In the genomic region with DNA sequence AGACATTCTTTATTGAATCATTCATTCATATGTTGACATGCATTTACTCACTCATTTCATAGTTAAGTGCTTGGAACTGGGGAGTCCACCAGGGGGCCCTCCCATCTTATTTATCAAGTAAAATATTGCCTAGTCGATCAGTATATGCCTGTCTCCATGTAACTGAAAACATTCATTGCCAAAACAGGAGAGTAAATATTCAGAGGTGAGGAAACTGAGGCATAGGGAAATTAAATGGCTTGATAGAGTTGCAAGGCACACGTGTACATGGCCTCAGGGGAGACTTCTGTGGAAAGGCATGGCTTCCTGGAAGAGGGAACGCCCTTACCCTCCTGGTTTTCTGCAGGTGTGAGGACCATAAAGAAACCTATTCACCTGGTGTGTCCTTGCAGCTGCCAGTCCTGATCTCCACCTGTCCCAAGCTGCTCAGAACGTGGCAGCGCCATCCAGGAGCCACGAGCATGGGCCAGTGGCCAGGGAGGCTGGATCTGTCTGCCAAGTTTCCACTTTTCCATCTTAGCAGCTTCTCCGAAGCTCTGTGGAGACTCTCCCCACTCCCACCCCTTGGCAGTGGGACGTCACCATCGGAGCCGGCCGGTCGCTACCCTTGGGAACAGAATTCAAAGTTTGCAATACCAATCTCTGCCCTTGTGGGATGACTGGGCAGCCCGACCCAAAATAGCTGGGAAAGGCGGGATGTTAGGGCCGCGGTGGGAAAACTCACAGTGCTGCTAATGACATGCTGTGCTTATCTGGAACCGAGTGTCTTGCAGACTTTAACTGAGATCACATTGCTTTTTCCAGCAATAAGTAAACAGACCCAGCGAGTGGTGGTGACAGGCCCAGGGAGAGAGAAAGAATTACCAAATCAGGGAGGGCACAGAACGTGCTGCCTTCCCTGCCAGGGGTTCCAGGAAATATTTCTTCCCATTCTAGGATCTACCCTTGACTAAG, we compare ENCODE assay signal across 8 cellular contexts. TPM values are rescaled to one million over a fixed set of nuclear protein-coding genes. Genes with fewer than 3 reads are reported as not detected.
A peak's percentile ranks its signal among the peaks of the same experiment; 100 is the strongest.
DNase-seq lines count a peak whose midpoint lies in the region; ATAC-seq and TF ChIP-seq lines count a peak whose summit lies in the region.

No MANE protein-coding gene starts in this region.

- in situ Hi-C loops in mammary epithelial cell (cut with MboI; ENCODE audit: low sequenced_read_pairs in 2 of 2), result no loop called here

- H3K27ac ChIP-seq in SK-N-SH (ENCODE audit: low read depth in 2 of 2, low read length in 1 of 2), result no peak overlapping the region
- H3K27ac ChIP-seq in mammary epithelial cell (ENCODE audit: insufficient read depth, low read depth, low read length), result no peak overlapping the region
- peak overlapping the region; percentile 22 for H3K27ac ChIP-seq in layer of hippocampus (ENCODE audit: low read depth, low read length)

- no peaks in the 10 kb centered on the region for H3K9me2 ChIP-seq in SK-N-SH

- H4K20me1 ChIP-seq in SK-N-SH (ENCODE audit: insufficient read depth), result no peaks in the 10 kb centered on the region
- no peaks in the 10 kb centered on the region for H4K20me1 ChIP-seq in mammary epithelial cell (ENCODE audit: insufficient read depth, low read length)

- H3K4me3 ChIP-seq in SK-N-SH (ENCODE audit: low read depth in 2 of 2, low read length in 1 of 2), result no peak overlapping the region; a peak in 1 of 4 replicates
- H3K4me3 ChIP-seq in mammary epithelial cell (replicated peaks in 1 of 3; ENCODE audit: insufficient read depth in 1 of 3, low read depth in 2 of 3, low read length in 3 of 3), result no peak overlapping the region

- WGBS in SK-N-SH (ENCODE audit: low lambda C conversion rate), result 59% methylated on average over 19 of the region's 19 CpGs
- WGBS in mammary epithelial cell (ENCODE audit: low coverage, missing lambda C conversion rate), result 32% methylated on average over 12 of the region's 19 CpGs

- no peak for ATAC-seq in HG02610 (IDR thresholded peaks at IDR 0.05; ENCODE audit: unreplicated experiment)
- ATAC-seq in HG02840 (IDR thresholded peaks at IDR 0.05; ENCODE audit: low FRiP score, unreplicated experiment), result no peak

- CTCF ChIA-PET in Calu3 (lab: Charles Lee), result interaction anchor here (1.7 kb wide), 1 partner anchor 22 kb away, joined by 6 read pairs; no protein-coding TSS in a partner anchor
- CTCF ChIA-PET in SK-N-SH (lab: Yijun Ruan, JAX), result interaction anchor here (0.7 to 22.0 kb wide), 25 partner anchors 9 to 676 kb away, joined by 3 to 405 read pairs (median 4); a partner anchor contains a TSS
- CTCF ChIA-PET in mammary epithelial cell (lab: Charles Lee; ENCODE audit: low non-redundant PET), result no interaction called here

- POLR2A ChIA-PET in SK-N-SH (lab: Yijun Ruan, JAX), result no interaction called here

- TF ChIP-seq CTCF in Calu3 (IDR thresholded peaks at IDR 0.05; ENCODE audit: unreplicated experiment) (peak; percentile 60), SK-N-SH (IDR thresholded peaks at IDR 0.05) (peak; percentile 99), mammary epithelial cell (conservative IDR thresholded peaks at IDR 0.05 in 1 of 2, IDR thresholded peaks at IDR 0.05 in 1 of 2; ENCODE audit: extremely low read depth in 1 of 2, insufficient read depth in 1 of 2, low read depth in 1 of 2, low read length in 2 of 2) (peak; percentile 68 to 77)

- peaks cover 15% of the 10 kb centered on the region for H3K36me3 Mint-ChIP-seq in Calu3 (ENCODE audit: insufficient read depth, unreplicated experiment)

- H3K9me3 ChIP-seq in SK-N-SH, result peaks cover 12% of the 10 kb centered on the region
- H3K9me3 ChIP-seq in mammary epithelial cell (replicated peaks; ENCODE audit: insufficient read depth, low read length), result no peaks in the 10 kb centered on the region

- peaks cover 3 to 12% of the 10 kb centered on the region in 2 experiments; a peak in 3 of 4 replicates for H3K4me1 ChIP-seq in SK-N-SH (ENCODE audit: control insufficient read depth in 1 of 2, insufficient read depth in 2 of 2, low read depth in 1 of 2, low read length in 1 of 2)
- H3K4me1 ChIP-seq in mammary epithelial cell (ENCODE audit: insufficient read depth, low read length), result peaks cover 43% of the 10 kb centered on the region

- no peaks in the 10 kb centered on the region for H3F3A ChIP-seq in SK-N-SH (replicated peaks; ENCODE audit: insufficient read depth)

- H2AFZ ChIP-seq in SK-N-SH (ENCODE audit: low read depth) (no peak overlapping the region), mammary epithelial cell (ENCODE audit: low read depth, low read length) (no peak overlapping the region)

- H3K79me2 ChIP-seq in SK-N-SH (ENCODE audit: insufficient read depth), result no peaks in the 10 kb centered on the region
- no peaks in the 10 kb centered on the region for H3K79me2 ChIP-seq in mammary epithelial cell (ENCODE audit: insufficient read depth, low read length)

- TF ChIP-seq RAD21 in SK-N-SH (IDR thresholded peaks at IDR 0.05; ENCODE audit: low read length), result peak; percentile 98

- H3K27me3 ChIP-seq in SK-N-SH (ENCODE audit: insufficient read depth) (no peaks in the 10 kb centered on the region), mammary epithelial cell (ENCODE audit: insufficient read depth, low read length) (no peaks in the 10 kb centered on the region), layer of hippocampus (ENCODE audit: control insufficient read depth, insufficient read depth, low read length) (peaks cover 5% of the 10 kb centered on the region)

- TF ChIP-seq EP300 in SK-N-SH (IDR thresholded peaks at IDR 0.05; ENCODE audit: borderline replicate concordance in 1 of 2, low read depth in 1 of 2, low read length in 1 of 2), result no peak

- H3K4me2 ChIP-seq in SK-N-SH (no peak overlapping the region), mammary epithelial cell (ENCODE audit: insufficient read depth, low read depth, low read length) (no peak overlapping the region)

- H3K4me3 Mint-ChIP-seq in Calu3 (ENCODE audit: low read depth, unreplicated experiment), result no peak overlapping the region

- BruUV-seq in Calu3 (replicated peaks; lab: Mats Ljungman, UMichigan), result no TSS peak
- BruUV-seq in mammary epithelial cell (replicated peaks; lab: Mats Ljungman, UMichigan), result no TSS peak

- H3K36me3 ChIP-seq in SK-N-SH (replicated peaks in 1 of 2; ENCODE audit: control insufficient read depth in 1 of 2, insufficient read depth in 2 of 2, low read length in 1 of 2) (peaks cover 0 to 5% of the 10 kb centered on the region in 2 experiments), mammary epithelial cell (ENCODE audit: insufficient read depth, low read length) (no peaks in the 10 kb centered on the region)

- H3K9me3 Mint-ChIP-seq in Calu3 (ENCODE audit: low read depth, unreplicated experiment), result peaks cover 2% of the 10 kb centered on the region

- H3K9ac ChIP-seq in SK-N-SH (no peak overlapping the region), mammary epithelial cell (ENCODE audit: insufficient read depth, low read length) (no peak overlapping the region)

- dilution Hi-C loops in mammary epithelial cell (cut with HindIII; ENCODE audit: low sequenced_read_pairs), result loop anchor here (5.0 kb wide), 1 partner anchor 52 kb away; a partner anchor contains a TSS

- H3K27ac Mint-ChIP-seq in Calu3 (ENCODE audit: unreplicated experiment), result no peak overlapping the region

- DNase-seq in Calu3 (peak; percentile 65), KG1 (lab: John Stamatoyannopoulos, UW) (peak; percentile 17), SK-N-SH (peak; percentile 81), mammary epithelial cell (peak; percentile 53)
- peak; percentile 30 for DNase-seq in stimulated activated CD8-positive, alpha-beta memory T cell treated with anti-CD3 and anti-CD28 coated beads, Interleukin-4, amount 100 ng/mL, for 24 hours (ENCODE audit: low read depth)

- peaks cover 37% of the 10 kb centered on the region for H3K4me1 Mint-ChIP-seq in Calu3 (ENCODE audit: low read depth, unreplicated experiment)

- intact Hi-C loops in Calu3 (cut with micrococcal nuclease; ENCODE audit: unreplicated experiment), result loop anchor here (1.0 kb wide), 1 partner anchor 22 kb away; no protein-coding TSS in a partner anchor
- intact Hi-C loops in mammary epithelial cell (cut with micrococcal nuclease), result loop anchor here (1.0 kb wide), 4 partner anchors 22 to 371 kb away; no protein-coding TSS in a partner anchor

- H3K27me3 Mint-ChIP-seq in Calu3 (ENCODE audit: unreplicated experiment), result peaks cover 10% of the 10 kb centered on the region

TF ChIP-seq in SK-N-SH, 30 proteins besides CTCF, POLR2A, EP300 and RAD21 (continues in another document):
- TF ChIP-seq SMC3 (IDR thresholded peaks at IDR 0.05; ENCODE audit: low read depth, low read length) (peak; percentile 84), ELF1 (IDR thresholded peaks at IDR 0.05) (no peak)
- TF ChIP-seq, protein P1, sequence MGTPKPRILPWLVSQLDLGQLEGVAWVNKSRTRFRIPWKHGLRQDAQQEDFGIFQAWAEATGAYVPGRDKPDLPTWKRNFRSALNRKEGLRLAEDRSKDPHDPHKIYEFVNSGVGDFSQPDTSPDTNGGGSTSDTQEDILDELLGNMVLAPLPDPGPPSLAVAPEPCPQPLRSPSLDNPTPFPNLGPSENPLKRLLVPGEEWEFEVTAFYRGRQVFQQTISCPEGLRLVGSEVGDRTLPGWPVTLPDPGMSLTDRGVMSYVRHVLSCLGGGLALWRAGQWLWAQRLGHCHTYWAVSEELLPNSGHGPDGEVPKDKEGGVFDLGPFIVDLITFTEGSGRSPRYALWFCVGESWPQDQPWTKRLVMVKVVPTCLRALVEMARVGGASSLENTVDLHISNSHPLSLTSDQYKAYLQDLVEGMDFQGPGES (IDR thresholded peaks at IDR 0.05; ENCODE audit: low read depth, low read length), result no peak

RNA-seq across cellular contexts. Expression of a gene that starts 4.1 kb away (rescaled TPM):
- total RNA-seq in Calu3 (2022) (3.1 and 3.3 TPM in 2 replicates), mammary epithelial cell (10 to 100 TPM; 13.2 to 22.0 TPM)
- polyA plus RNA-seq in SK-N-SH (2012; rRNA removed) (11.6 and 14.3 TPM in 2 replicates), mammary epithelial cell (10.4 TPM)
- 5.3 and 10.0 TPM in 2 replicates for polyA plus RNA-seq in SK-N-SH (2012; cell fraction: cytosol; rRNA removed)
- polyA plus RNA-seq in SK-N-SH (2012; cell fraction: nucleus; rRNA removed), result 9.1 and 10.1 TPM in 2 replicates
- 10.4 TPM for polyA minus RNA-seq in mammary epithelial cell

RNA-seq across cellular contexts. Expression of a gene that starts 10.3 kb away (rescaled TPM):
- total RNA-seq in Calu3 (2022), result 95.7 and 115 TPM in 2 replicates
- 83.8 and 87.4 TPM in 2 replicates for polyA plus RNA-seq in SK-N-SH (2012; rRNA removed)
- 47.2 and 67.5 TPM in 2 replicates for polyA plus RNA-seq in SK-N-SH (2012; cell fraction: cytosol; rRNA removed)
- 55.9 and 68.2 TPM in 2 replicates for polyA plus RNA-seq in SK-N-SH (2012; cell fraction: nucleus; rRNA removed)
- total RNA-seq in mammary epithelial cell, result 10 to 100 TPM; 54.5 to 86.5 TPM
- polyA plus RNA-seq in mammary epithelial cell, result 61.6 TPM
- polyA minus RNA-seq in mammary epithelial cell, result 59.7 TPM

RNA-seq across cellular contexts. Expression of a gene that starts 40.2 kb away (rescaled TPM):
- total RNA-seq in Calu3 (2022) (747 and 1,100 TPM in 2 replicates), mammary epithelial cell (100 to 1,000 TPM; 173 to 221 TPM)
- polyA plus RNA-seq in SK-N-SH (2012; rRNA removed) (272 and 579 TPM in 2 replicates), mammary epithelial cell (109 TPM)
- 169 and 266 TPM in 2 replicates for polyA plus RNA-seq in SK-N-SH (2012; cell fraction: cytosol; rRNA removed)
- polyA plus RNA-seq in SK-N-SH (2012; cell fraction: nucleus; rRNA removed), result 757 and 838 TPM in 2 replicates
- 167 TPM for polyA minus RNA-seq in mammary epithelial cell

RNA-seq across cellular contexts. Expression of a gene that starts 54.7 kb away (rescaled TPM):
- total RNA-seq in Calu3 (2022) (57.1 and 58.0 TPM in 2 replicates), mammary epithelial cell (10 to 100 TPM; 11.8 to 24.2 TPM)
- polyA plus RNA-seq in SK-N-SH (2012; rRNA removed) (30.1 and 30.4 TPM in 2 replicates), mammary epithelial cell (4.0 TPM)
- polyA plus RNA-seq in SK-N-SH (2012; cell fraction: cytosol; rRNA removed), result 4.5 and 7.0 TPM in 2 replicates
- polyA plus RNA-seq in SK-N-SH (2012; cell fraction: nucleus; rRNA removed), result 252 and 275 TPM in 2 replicates
- polyA minus RNA-seq in mammary epithelial cell, result 4.9 TPM

Comparison
In these comparisons a context has a peak if more than half of its experiments do, and no peak if none do; other contexts are left out.
1. DNase-seq: peak in every context shown above with its lines; median percentile 81 in SK-N-SH; 65 in Calu3; 53 in mammary epithelial cell; 30 in stimulated activated CD8-positive, alpha-beta memory T cell treated with anti-CD3 and anti-CD28 coated beads, Interleukin-4, amount 100 ng/mL, for 24 hours; 17 in KG1.